1 cellular context compared by ENCODE assay signal in the genomic region with DNA sequence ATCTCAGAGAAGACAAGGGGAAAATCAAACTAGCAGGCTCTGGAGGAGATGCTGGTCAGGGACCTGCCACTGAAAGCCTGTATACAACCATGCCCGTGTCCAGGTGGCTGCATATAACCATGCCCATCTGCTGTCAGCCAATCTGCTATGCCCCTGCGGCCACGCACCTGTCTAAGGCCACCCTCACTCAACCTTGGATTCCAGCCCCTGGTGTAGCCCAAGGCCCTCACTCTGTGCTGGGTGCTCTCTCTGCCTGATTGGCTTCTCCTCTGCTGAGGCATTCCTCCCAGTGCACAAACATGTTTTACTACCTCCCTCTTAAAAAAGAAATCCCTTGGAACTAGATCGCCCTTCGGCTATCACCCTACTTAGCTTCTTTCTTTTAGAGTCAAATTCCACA.
TF ChIP-seq lines count a peak whose summit lies in the region.

No MANE protein-coding gene starts in this region.

TF ChIP-seq in K562, 482 proteins besides CTCF, POLR2A, EP300 and RAD21:
- TF ChIP-seq DACH1 (IDR thresholded peaks at IDR 0.05; ENCODE audit: partially characterized antibody) (no peak), POLR3A (IDR thresholded peaks at IDR 0.05; ENCODE audit: borderline replicate concordance, extremely low read depth, insufficient read depth, insufficient read length) (no peak), POLR2AphosphoS5 (IDR thresholded peaks at IDR 0.05; ENCODE audit: control insufficient read depth, insufficient read depth, low read depth, low read length) (no peak), RBM34 (IDR thresholded peaks at IDR 0.05; ENCODE audit: borderline replicate concordance, insufficient read depth, low read length) (no peak), U2AF2 (optimal IDR thresholded peaks at IDR 0.05; ENCODE audit: low read depth, low read length) (no peak), SIN3A (IDR thresholded peaks at IDR 0.05; ENCODE audit: borderline replicate concordance in 2 of 2, control insufficient read depth in 1 of 2, low read depth in 2 of 2, low read length in 2 of 2) (no peak), KLF6 (CRISPR knock-in tag; IDR thresholded peaks at IDR 0.05; ENCODE audit: borderline replicate concordance) (no peak), ARHGAP35 (IDR thresholded peaks at IDR 0.05; ENCODE audit: partially characterized antibody) (no peak)
- TF ChIP-seq, protein P1, sequence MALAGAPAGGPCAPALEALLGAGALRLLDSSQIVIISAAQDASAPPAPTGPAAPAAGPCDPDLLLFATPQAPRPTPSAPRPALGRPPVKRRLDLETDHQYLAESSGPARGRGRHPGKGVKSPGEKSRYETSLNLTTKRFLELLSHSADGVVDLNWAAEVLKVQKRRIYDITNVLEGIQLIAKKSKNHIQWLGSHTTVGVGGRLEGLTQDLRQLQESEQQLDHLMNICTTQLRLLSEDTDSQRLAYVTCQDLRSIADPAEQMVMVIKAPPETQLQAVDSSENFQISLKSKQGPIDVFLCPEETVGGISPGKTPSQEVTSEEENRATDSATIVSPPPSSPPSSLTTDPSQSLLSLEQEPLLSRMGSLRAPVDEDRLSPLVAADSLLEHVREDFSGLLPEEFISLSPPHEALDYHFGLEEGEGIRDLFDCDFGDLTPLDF (CRISPR knock-in tag; IDR thresholded peaks at IDR 0.05) = no peak
- TF ChIP-seq, protein P2, sequence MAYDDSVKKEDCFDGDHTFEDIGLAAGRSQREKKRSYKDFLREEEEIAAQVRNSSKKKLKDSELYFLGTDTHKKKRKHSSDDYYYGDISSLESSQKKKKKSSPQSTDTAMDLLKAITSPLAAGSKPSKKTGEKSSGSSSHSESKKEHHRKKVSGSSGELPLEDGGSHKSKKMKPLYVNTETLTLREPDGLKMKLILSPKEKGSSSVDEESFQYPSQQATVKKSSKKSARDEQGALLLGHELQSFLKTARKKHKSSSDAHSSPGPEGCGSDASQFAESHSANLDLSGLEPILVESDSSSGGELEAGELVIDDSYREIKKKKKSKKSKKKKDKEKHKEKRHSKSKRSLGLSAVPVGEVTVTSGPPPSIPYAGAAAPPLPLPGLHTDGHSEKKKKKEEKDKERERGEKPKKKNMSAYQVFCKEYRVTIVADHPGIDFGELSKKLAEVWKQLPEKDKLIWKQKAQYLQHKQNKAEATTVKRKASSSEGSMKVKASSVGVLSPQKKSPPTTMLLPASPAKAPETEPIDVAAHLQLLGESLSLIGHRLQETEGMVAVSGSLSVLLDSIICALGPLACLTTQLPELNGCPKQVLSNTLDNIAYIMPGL (CRISPR knock-in tag; IDR thresholded peaks at IDR 0.05) = no peak
- TF ChIP-seq, protein P3, sequence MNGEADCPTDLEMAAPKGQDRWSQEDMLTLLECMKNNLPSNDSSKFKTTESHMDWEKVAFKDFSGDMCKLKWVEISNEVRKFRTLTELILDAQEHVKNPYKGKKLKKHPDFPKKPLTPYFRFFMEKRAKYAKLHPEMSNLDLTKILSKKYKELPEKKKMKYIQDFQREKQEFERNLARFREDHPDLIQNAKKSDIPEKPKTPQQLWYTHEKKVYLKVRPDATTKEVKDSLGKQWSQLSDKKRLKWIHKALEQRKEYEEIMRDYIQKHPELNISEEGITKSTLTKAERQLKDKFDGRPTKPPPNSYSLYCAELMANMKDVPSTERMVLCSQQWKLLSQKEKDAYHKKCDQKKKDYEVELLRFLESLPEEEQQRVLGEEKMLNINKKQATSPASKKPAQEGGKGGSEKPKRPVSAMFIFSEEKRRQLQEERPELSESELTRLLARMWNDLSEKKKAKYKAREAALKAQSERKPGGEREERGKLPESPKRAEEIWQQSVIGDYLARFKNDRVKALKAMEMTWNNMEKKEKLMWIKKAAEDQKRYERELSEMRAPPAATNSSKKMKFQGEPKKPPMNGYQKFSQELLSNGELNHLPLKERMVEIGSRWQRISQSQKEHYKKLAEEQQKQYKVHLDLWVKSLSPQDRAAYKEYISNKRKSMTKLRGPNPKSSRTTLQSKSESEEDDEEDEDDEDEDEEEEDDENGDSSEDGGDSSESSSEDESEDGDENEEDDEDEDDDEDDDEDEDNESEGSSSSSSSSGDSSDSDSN (IDR thresholded peaks at IDR 0.05; ENCODE audit: borderline replicate concordance in 1 of 2, low read depth in 2 of 2, low read length in 2 of 2) = no peak
- TF ChIP-seq, protein P4, sequence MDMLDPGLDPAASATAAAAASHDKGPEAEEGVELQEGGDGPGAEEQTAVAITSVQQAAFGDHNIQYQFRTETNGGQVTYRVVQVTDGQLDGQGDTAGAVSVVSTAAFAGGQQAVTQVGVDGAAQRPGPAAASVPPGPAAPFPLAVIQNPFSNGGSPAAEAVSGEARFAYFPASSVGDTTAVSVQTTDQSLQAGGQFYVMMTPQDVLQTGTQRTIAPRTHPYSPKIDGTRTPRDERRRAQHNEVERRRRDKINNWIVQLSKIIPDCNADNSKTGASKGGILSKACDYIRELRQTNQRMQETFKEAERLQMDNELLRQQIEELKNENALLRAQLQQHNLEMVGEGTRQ (CRISPR knock-in tag; IDR thresholded peaks at IDR 0.05) = no peak
- TF ChIP-seq, protein P5, sequence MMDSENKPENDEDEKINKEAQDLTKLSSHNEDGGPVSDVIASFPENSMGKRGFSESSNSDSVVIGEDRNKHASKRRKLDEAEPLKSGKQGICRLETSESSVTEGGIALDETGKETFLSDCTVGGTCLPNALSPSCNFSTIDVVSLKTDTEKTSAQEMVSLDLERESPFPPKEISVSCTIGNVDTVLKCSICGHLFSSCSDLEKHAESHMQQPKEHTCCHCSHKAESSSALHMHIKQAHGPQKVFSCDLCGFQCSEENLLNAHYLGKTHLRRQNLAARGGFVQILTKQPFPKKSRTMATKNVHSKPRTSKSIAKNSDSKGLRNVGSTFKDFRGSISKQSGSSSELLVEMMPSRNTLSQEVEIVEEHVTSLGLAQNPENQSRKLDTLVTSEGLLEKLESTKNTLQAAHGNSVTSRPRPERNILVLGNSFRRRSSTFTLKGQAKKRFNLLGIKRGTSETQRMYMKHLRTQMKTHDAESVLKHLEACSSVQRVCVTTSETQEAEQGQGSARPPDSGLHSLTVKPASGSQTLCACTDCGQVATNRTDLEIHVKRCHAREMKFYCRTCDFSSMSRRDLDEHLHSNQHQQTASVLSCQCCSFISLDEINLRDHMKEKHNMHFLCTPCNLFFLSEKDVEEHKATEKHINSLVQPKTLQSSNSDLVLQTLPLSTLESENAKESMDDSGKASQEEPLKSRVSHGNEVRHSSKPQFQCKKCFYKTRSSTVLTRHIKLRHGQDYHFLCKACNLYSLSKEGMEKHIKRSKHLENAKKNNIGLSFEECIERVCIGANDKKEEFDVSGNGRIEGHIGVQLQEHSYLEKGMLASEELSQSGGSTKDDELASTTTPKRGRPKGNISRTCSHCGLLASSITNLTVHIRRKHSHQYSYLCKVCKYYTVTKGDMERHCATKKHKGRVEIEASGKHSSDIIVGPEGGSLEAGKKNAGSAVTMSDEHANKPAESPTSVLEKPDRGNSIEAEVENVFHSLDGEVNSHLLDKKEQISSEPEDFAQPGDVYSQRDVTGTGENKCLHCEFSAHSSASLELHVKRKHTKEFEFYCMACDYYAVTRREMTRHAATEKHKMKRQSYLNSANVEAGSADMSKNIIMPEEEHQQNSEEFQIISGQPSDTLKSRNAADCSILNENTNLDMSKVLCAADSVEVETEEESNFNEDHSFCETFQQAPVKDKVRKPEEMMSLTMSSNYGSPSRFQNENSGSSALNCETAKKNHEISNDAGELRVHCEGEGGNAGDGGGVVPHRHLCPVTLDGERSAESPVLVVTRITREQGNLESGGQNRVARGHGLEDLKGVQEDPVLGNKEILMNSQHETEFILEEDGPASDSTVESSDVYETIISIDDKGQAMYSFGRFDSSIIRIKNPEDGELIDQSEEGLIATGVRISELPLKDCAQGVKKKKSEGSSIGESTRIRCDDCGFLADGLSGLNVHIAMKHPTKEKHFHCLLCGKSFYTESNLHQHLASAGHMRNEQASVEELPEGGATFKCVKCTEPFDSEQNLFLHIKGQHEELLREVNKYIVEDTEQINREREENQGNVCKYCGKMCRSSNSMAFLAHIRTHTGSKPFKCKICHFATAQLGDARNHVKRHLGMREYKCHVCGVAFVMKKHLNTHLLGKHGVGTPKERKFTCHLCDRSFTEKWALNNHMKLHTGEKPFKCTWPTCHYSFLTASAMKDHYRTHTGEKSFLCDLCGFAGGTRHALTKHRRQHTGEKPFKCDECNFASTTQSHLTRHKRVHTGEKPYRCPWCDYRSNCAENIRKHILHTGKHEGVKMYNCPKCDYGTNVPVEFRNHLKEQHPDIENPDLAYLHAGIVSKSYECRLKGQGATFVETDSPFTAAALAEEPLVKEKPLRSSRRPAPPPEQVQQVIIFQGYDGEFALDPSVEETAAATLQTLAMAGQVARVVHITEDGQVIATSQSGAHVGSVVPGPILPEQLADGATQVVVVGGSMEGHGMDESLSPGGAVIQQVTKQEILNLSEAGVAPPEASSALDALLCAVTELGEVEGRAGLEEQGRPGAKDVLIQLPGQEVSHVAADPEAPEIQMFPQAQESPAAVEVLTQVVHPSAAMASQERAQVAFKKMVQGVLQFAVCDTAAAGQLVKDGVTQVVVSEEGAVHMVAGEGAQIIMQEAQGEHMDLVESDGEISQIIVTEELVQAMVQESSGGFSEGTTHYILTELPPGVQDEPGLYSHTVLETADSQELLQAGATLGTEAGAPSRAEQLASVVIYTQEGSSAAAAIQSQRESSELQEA (IDR thresholded peaks at IDR 0.05; ENCODE audit: low read depth) = no peak
